26 cellular contexts compared by ENCODE assay signal in the genomic region with DNA sequence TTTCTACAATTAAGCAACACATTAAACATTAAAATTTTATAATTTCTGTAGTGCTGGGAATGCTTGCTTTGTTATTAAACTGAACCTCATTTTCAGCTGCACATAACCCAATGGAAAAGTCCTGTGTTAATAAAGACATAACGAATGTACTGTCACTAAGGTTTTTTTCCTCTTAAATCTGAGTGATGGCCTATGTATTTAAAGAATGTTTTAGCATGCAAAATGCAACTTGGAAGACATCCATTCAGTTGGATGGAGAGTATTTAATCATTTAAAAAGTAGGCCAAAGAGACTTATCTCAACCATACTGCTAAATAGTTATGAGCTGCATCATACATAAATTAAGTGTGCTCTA.
"Had no signal": no experiment of that assay in that cellular context is flagged by ENCODE, and none has a peak within 500 bp of the region (broad histone marks: within the 10 kb centered on the region; RNA-seq: fewer than 3 reads in every experiment).

No MANE protein-coding gene starts in this region.

- H3K27ac ChIP-seq: adrenal gland, SJCRH30, WERI-Rb-1 had no signal

- H3K36me3 ChIP-seq: adrenal gland, SJCRH30, WERI-Rb-1 had no signal

- DNase-seq: activated CD4-positive, alpha-beta memory T cell treated with anti-CD3 and anti-CD28 coated beads, Interleukin-2, amount 10 ng/mL, durations not matched to agents 7 days and 5 days; activated CD4-positive, alpha-beta T cell treated with anti-CD3 and anti-CD28 coated beads for 36 hours; activated CD4-positive, alpha-beta T cell treated with anti-CD3 and anti-CD28 coated beads, Interleukin-2, amount 50 U/mL, for 1 hour; activated gamma-delta T cell treated with Interleukin-2 at 50 U/mL for 16 hours; activated naive CD4-positive, alpha-beta T cell treated with anti-CD3 and anti-CD28 coated beads, Interleukin-2, amount 10 ng/mL, durations not matched to agents 7 days and 5 days; activated naive CD8-positive, alpha-beta T cell treated with anti-CD3 and anti-CD28 coated beads for 36 hours; activated T-cell treated with anti-CD3 and anti-CD28 coated beads for 4 hours; activated T-cell treated with anti-CD3 and anti-CD28 coated beads, Interleukin-2, amount 50 U/mL, for 72 hours; adrenal gland; aorta; KG1; NCI-H1048; NCI-H146; NCI-H187 treated with DMSO at 0.1 percent for 48 hours; NCI-H2081 treated with DMSO at 0.1 percent for 48 hours; NCI-H2171; NCI-H2227 treated with DMSO at 0.1 percent for 48 hours; NCI-H69; NK-92 treated with Interleukin-12 subunit alpha and Interleukin-12 subunit beta, amount 100 ng/mL, for 24 hours; OCI-M1; RPMI8226; SJCRH30; T-cell; WERI-Rb-1 had no signal

- H3K4me1 ChIP-seq: adrenal gland had no signal

- H3K4me3 ChIP-seq: adrenal gland, SJCRH30 had no signal

- H3K27me3 ChIP-seq: adrenal gland, SJCRH30 had no signal

- H3K9me3 ChIP-seq: adrenal gland, SJCRH30 had no signal

- ATAC-seq: activated CD4-positive, alpha-beta T cell treated with anti-CD3 and anti-CD28 coated beads for 36 hours; activated T-cell treated with anti-CD3 and anti-CD28 coated beads, Interleukin-2, amount 50 U/mL, for 72 hours; Panc1; Right ventricle myocardium inferior; T-cell had no signal
